In genomic region chr5:140875085-140876065, GRCh38 we compare ENCODE assay signal across 1 cellular context.
TF ChIP-seq lines count a peak whose summit lies in the region.

PCDHA12 (plus strand) TSS chr5:140875308; CDS start chr5:140875473, 165 bp downstream.

TF ChIP-seq in HCT116, 20 proteins besides CTCF, POLR2A, EP300 and RAD21 (continued from another document):
- TF ChIP-seq ATF3 (IDR thresholded peaks at IDR 0.05): no peak
- no peak for TF ChIP-seq CBX3 (IDR thresholded peaks at IDR 0.05; ENCODE audit: low read depth)
